Comparison of ENCODE assay signal across 8 cellular contexts in the genomic region with DNA sequence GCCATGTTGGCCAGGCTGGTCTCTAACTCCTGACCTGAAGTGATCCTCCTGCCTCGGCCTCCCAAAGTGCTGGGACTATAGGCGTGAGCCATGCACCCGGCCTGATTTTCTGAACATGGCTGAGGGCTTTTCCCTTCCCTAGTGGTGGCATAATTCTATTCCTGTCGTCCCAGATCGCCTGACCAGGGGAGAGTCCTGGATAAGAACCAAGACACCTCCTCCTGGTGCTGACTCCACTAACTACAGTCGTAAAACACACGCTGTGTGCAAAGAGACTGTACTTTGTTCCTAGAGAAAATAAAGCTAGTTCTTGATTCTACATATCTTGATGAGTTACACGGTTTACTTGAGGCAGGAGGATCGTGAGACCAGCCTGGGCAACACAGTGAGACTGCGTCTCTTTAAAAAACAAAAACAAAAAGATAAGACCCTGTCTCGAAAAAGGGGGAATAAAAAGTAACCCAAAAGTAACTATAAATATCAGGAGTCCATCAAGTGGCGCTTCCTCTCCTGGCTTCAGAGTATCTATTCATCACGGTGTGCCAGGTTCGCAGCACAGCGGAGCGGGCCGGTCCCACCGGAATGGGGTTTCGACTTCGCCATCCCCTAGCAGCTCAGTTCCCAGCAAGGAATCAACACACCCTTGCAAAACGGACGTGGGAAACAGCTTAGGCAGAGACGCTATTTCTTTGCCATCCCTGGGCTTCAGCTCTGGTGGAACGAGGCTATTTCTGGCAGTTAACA. TPM values are rescaled to one million over a fixed set of nuclear protein-coding genes. Genes with fewer than 3 reads are reported as not detected.
DNase-seq lines count a peak whose midpoint lies in the region; ATAC-seq and TF ChIP-seq lines count a peak whose summit lies in the region.

No MANE protein-coding gene starts in this region.

- H3K4me3 ChIP-seq in HUES48 (ENCODE audit: low read depth, low read length) (peak overlapping the region; percentile 89), gastrocnemius medialis (peak overlapping the region; percentile 88 to 99 (median 91))

- peak overlapping the region; percentile 85 for H3K27ac Mint-ChIP-seq in Calu3 (ENCODE audit: unreplicated experiment)
- H3K27ac Mint-ChIP-seq in activated CD8-positive, alpha-beta T cell treated with anti-CD3 and anti-CD28 coated beads, Interleukin-2, amount 10 ng/mL, durations not matched to agents 7 days and 5 days: peak overlapping the region; percentile 94

- H3K27ac ChIP-seq in HUES48 (ENCODE audit: low read depth, low read length): peak overlapping the region; percentile 76
- peak overlapping the region; percentile 87 to 98 (median 93) for H3K27ac ChIP-seq in gastrocnemius medialis

- H3K9me3 ChIP-seq in HUES48 (ENCODE audit: control insufficient read depth, insufficient read depth, low read length) (no peaks in the 10 kb centered on the region), gastrocnemius medialis (no peaks in the 10 kb centered on the region)

- CTCF ChIA-PET in Calu3 (lab: Charles Lee): interaction anchor here (0.6 to 1.5 kb wide), 2 partner anchors 73 to 108 kb away, joined by 5 to 8 read pairs; no protein-coding TSS in a partner anchor
- CTCF ChIA-PET in activated CD8-positive, alpha-beta T cell treated with anti-CD3 and anti-CD28 coated beads, Interleukin-2, amount 10 ng/mL, durations not matched to agents 7 days and 5 days (lab: Charles Lee): interaction anchor here (0.7 to 3.3 kb wide), 9 partner anchors 20 to 171 kb away, joined by 3 to 37 read pairs (median 4); no protein-coding TSS in a partner anchor

- H3K27me3 ChIP-seq in HUES48 (ENCODE audit: control insufficient read depth, insufficient read depth, low read length) (no peaks in the 10 kb centered on the region), gastrocnemius medialis (no peaks in the 10 kb centered on the region)

- H3K9ac ChIP-seq in HUES48 (ENCODE audit: low read depth, low read length): peak overlapping the region; percentile 69

- H3K36me3 ChIP-seq in HUES48 (ENCODE audit: control insufficient read depth, insufficient read depth, low read length) (peaks cover 34% of the 10 kb centered on the region), gastrocnemius medialis (peaks cover 0 to 21% of the 10 kb centered on the region in 2 donors)

- DNase-seq in Calu3: no peak
- no peak for DNase-seq in activated CD8-positive, alpha-beta T cell treated with anti-CD3 and anti-CD28 coated beads, Interleukin-2, amount 10 ng/mL, durations not matched to agents 7 days and 5 days
- peak; percentile 72 for DNase-seq in glomerular visceral epithelial cell (ENCODE audit: extremely low spot score)
- DNase-seq in gastrocnemius medialis: peak in 1 of 2 donors; percentile 49
- no peak for DNase-seq in activated CD4-positive, CD25-positive, alpha-beta regulatory T cell (lab: John Stamatoyannopoulos, UW)
- DNase-seq in NCI-H187 treated with DMSO at 0.1 percent for 48 hours (lab: John Stamatoyannopoulos, UW): no peak
- DNase-seq in OCI-M2 (lab: John Stamatoyannopoulos, UW; ENCODE audit: unreplicated experiment): no peak

- peak overlapping the region; percentile 79 for H3K4me3 Mint-ChIP-seq in Calu3 (ENCODE audit: low read depth, unreplicated experiment)
- peak overlapping the region; percentile 95 for H3K4me3 Mint-ChIP-seq in activated CD8-positive, alpha-beta T cell treated with anti-CD3 and anti-CD28 coated beads, Interleukin-2, amount 10 ng/mL, durations not matched to agents 7 days and 5 days

- TF ChIP-seq CTCF in Calu3 (IDR thresholded peaks at IDR 0.05; ENCODE audit: unreplicated experiment) (no peak), gastrocnemius medialis (IDR thresholded peaks at IDR 0.05 in 4 of 5, conservative IDR thresholded peaks at IDR 0.05 in 1 of 5) (peak in 1 of 5 experiments; percentile 18)

- H3K4me1 ChIP-seq in HUES48 (ENCODE audit: control insufficient read depth, insufficient read depth, low read length): no peaks in the 10 kb centered on the region
- peaks cover 23% of the 10 kb centered on the region in 2 donors for H3K4me1 ChIP-seq in gastrocnemius medialis

- peaks cover 16% of the 10 kb centered on the region for H3K4me1 Mint-ChIP-seq in Calu3 (ENCODE audit: low read depth, unreplicated experiment)
- peaks cover 31% of the 10 kb centered on the region for H3K4me1 Mint-ChIP-seq in activated CD8-positive, alpha-beta T cell treated with anti-CD3 and anti-CD28 coated beads, Interleukin-2, amount 10 ng/mL, durations not matched to agents 7 days and 5 days (ENCODE audit: low read depth)

- POLR2A ChIA-PET in activated CD8-positive, alpha-beta T cell treated with anti-CD3 and anti-CD28 coated beads, Interleukin-2, amount 10 ng/mL, durations not matched to agents 7 days and 5 days (lab: Charles Lee): interaction anchor here (0.7 to 1.4 kb wide), 9 partner anchors 15 to 218 kb away, joined by 3 to 10 read pairs (median 3); partner anchors contain the start of genes ISG15 and TTLL10

- no peaks in the 10 kb centered on the region for H3K9me3 Mint-ChIP-seq in Calu3 (ENCODE audit: low read depth, unreplicated experiment)
- no peaks in the 10 kb centered on the region for H3K9me3 Mint-ChIP-seq in activated CD8-positive, alpha-beta T cell treated with anti-CD3 and anti-CD28 coated beads, Interleukin-2, amount 10 ng/mL, durations not matched to agents 7 days and 5 days (ENCODE audit: insufficient read depth)

- intact Hi-C loops in Calu3 (cut with micrococcal nuclease; ENCODE audit: unreplicated experiment): loop anchor here (10.0 kb wide), 1 partner anchor 66 kb away; no protein-coding TSS in a partner anchor
- intact Hi-C loops in gastrocnemius medialis (cut with DNase I; ENCODE audit: low total_unique reads): no loop called here

- in situ Hi-C loops in gastrocnemius medialis (cut with MboI; ENCODE audit: low sequenced_read_pairs in 4 of 4): no loop called here

- TF ChIP-seq POLR2A in gastrocnemius medialis (IDR thresholded peaks at IDR 0.05): peak; percentile 22 to 46

- H3K27me3 Mint-ChIP-seq in Calu3 (ENCODE audit: unreplicated experiment): no peaks in the 10 kb centered on the region
- no peaks in the 10 kb centered on the region for H3K27me3 Mint-ChIP-seq in activated CD8-positive, alpha-beta T cell treated with anti-CD3 and anti-CD28 coated beads, Interleukin-2, amount 10 ng/mL, durations not matched to agents 7 days and 5 days (ENCODE audit: low read depth)

- no peak for ATAC-seq in activated CD8-positive, alpha-beta T cell treated with anti-CD3 and anti-CD28 coated beads, Interleukin-2, amount 10 ng/mL, durations not matched to agents 7 days and 5 days
- peak in 1 of 2 donors; percentile 49 for ATAC-seq in gastrocnemius medialis

- H3K36me3 Mint-ChIP-seq in Calu3 (ENCODE audit: insufficient read depth, unreplicated experiment): peaks cover 39% of the 10 kb centered on the region
- H3K36me3 Mint-ChIP-seq in activated CD8-positive, alpha-beta T cell treated with anti-CD3 and anti-CD28 coated beads, Interleukin-2, amount 10 ng/mL, durations not matched to agents 7 days and 5 days (ENCODE audit: low read depth): peaks cover 38% of the 10 kb centered on the region

- TSS peak; percentile 89 for BruUV-seq in Calu3 (replicated peaks; lab: Mats Ljungman, UMichigan)

RNA-seq across cellular contexts. Expression of gene SDF4, which starts 1.0 kb away (rescaled TPM):
- total RNA-seq in Calu3 (2022) (128 and 161 TPM in 2 replicates), gastrocnemius medialis (10 to 100 TPM; 51.0 to 94.2 (median 79.4) TPM)
- total RNA-seq in activated CD8-positive, alpha-beta T cell treated with anti-CD3 and anti-CD28 coated beads, Interleukin-2, amount 10 ng/mL, durations not matched to agents 7 days and 5 days: 10 to 100 TPM; 96.9 to 99.3 TPM

RNA-seq across cellular contexts. Expression of gene B3GALT6, which starts 1.2 kb away (rescaled TPM):
- total RNA-seq in Calu3 (2022) (23.4 and 25.9 TPM in 2 replicates), gastrocnemius medialis (10 to 100 TPM in 3 of 4 donors, 1 to 10 TPM in 1; 8.5 to 32.8 (median 20.6) TPM)
- 10 to 100 TPM; 21.2 to 22.4 TPM for total RNA-seq in activated CD8-positive, alpha-beta T cell treated with anti-CD3 and anti-CD28 coated beads, Interleukin-2, amount 10 ng/mL, durations not matched to agents 7 days and 5 days

RNA-seq across cellular contexts. Expression of gene C1QTNF12, which starts 15.7 kb away (rescaled TPM):
- total RNA-seq in Calu3 (2022) (2.0 and 4.2 TPM in 2 replicates), gastrocnemius medialis (1 to 10 TPM in 1 of 4 donors, not detected in 3; 2.7 TPM)
- 1 to 10 TPM; 1.8 to 2.2 TPM for total RNA-seq in activated CD8-positive, alpha-beta T cell treated with anti-CD3 and anti-CD28 coated beads, Interleukin-2, amount 10 ng/mL, durations not matched to agents 7 days and 5 days

RNA-seq across cellular contexts. Expression of gene TNFRSF4, which starts 16.9 kb away (rescaled TPM):
- total RNA-seq in Calu3 (2022) (not detected in 2 replicates), gastrocnemius medialis (1 to 10 TPM in 1 of 4 donors, under 1 TPM in 2, not detected in 1; 0.42 to 2.1 (median 0.46) TPM)
- total RNA-seq in activated CD8-positive, alpha-beta T cell treated with anti-CD3 and anti-CD28 coated beads, Interleukin-2, amount 10 ng/mL, durations not matched to agents 7 days and 5 days: 1 to 10 TPM; 1.6 to 2.9 TPM

RNA-seq across cellular contexts. Expression of gene TNFRSF18, which starts 24.4 kb away (rescaled TPM):
- 0.66 TPM in 1 of 2 replicates, not detected in the other for total RNA-seq in Calu3 (2022)
- total RNA-seq in activated CD8-positive, alpha-beta T cell treated with anti-CD3 and anti-CD28 coated beads, Interleukin-2, amount 10 ng/mL, durations not matched to agents 7 days and 5 days: 10 to 100 TPM; 17.5 to 18.8 TPM
- not detected for total RNA-seq in gastrocnemius medialis
